In the genomic region with DNA sequence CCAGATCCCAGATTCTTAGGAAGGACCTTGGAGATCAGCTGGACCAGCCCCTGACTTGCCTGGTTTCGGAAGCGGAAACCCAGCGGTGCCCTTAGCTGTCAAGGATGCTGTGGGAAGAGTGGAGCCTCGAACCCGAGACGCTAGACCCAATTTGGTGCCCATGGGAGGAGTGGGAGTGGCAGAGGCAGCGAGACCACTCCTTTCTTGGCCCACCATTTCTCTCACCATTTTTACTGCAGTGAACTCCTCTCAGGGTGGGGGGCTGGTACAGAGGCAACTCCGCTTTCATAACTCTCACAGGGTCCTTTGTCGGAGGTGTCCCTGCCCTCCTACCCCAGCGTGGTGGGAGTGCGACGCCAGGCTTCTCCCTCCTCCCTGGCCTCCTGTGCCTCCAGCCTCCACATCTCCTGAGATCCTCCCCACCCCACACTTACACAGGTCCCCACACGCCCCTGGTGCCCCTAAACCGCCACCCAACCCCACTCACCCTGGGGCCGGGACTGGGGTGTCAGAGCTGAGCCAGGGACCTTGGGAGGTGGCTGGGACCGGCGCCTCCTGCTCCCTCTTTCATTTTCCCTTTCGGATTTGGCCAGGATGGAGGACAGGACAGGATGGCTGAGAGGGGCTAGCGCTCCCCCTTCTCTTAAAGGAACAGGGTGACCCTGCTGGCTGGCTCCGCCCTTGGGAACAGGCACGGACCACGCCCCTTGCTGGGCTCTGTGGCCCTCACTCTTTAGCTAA, we compare ENCODE assay signal across 7 cellular contexts. TPM values are rescaled to one million over a fixed set of nuclear protein-coding genes. Genes with fewer than 3 reads are reported as not detected.
DNase-seq lines count a peak whose midpoint lies in the region; ATAC-seq and TF ChIP-seq lines count a peak whose summit lies in the region.

A gene with protein sequence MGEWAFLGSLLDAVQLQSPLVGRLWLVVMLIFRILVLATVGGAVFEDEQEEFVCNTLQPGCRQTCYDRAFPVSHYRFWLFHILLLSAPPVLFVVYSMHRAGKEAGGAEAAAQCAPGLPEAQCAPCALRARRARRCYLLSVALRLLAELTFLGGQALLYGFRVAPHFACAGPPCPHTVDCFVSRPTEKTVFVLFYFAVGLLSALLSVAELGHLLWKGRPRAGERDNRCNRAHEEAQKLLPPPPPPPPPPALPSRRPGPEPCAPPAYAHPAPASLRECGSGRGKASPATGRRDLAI (minus strand): TSS at position 617 of the 741 bp plus-strand sequence. CDS start 922 bp downstream, outside the sequence.

- H3K4me3 ChIP-seq in iPS-11a (ENCODE audit: low read depth, low read length), result peak within 1 kb of the TSS; percentile 37
- H3K4me3 ChIP-seq in spleen, result peak within 1 kb of the TSS; percentile 10 to 78 (median 56)

- H3K9me3 Mint-ChIP-seq in activated T-helper 1 cell treated with anti-CD3 and anti-CD28 coated beads, Interleukin-12 subunit alpha, Interleukin-12 subunit beta, Interleukin-2, Interleukin-4 antibody, amounts not matched to agents 30 ng/mL and 10 ng/mL and 1 ng/mL, durations not matched to agents 14 hours and 24 hours and 36 hours, result no peaks in the 10 kb centered on the region

- intact Hi-C loops in activated T-helper 1 cell treated with anti-CD3 and anti-CD28 coated beads, Interleukin-12 subunit alpha, Interleukin-12 subunit beta, Interleukin-2, Interleukin-4 antibody, amounts not matched to agents 30 ng/mL and 10 ng/mL and 1 ng/mL, durations not matched to agents 14 hours and 24 hours and 36 hours (cut with micrococcal nuclease), result no loop called here
- intact Hi-C loops in spleen (cut with DNase I; ENCODE audit: low total_unique reads), result loop anchor here (5.0 kb wide), 1 partner anchor 53 kb away; the partner anchor contains the start of gene TOP2A

- peaks cover 5% of the 10 kb centered on the region for H3K4me1 Mint-ChIP-seq in activated T-helper 1 cell treated with anti-CD3 and anti-CD28 coated beads, Interleukin-12 subunit alpha, Interleukin-12 subunit beta, Interleukin-2, Interleukin-4 antibody, amounts not matched to agents 30 ng/mL and 10 ng/mL and 1 ng/mL, durations not matched to agents 14 hours and 24 hours and 36 hours (ENCODE audit: low read depth)

- WGBS in spleen, 5 donors, result 46 to 70% (median 67%) methylated on average over 20 to 22 of the region's 22 CpGs

- H3K4me1 ChIP-seq in spleen, result peaks cover 4 to 38% (median 19%) of the 10 kb centered on the region in 6 donors

- TF ChIP-seq POLR2A in spleen (IDR thresholded peaks at IDR 0.05), result no peak

- no peaks in the 10 kb centered on the region for H3K36me3 Mint-ChIP-seq in activated T-helper 1 cell treated with anti-CD3 and anti-CD28 coated beads, Interleukin-12 subunit alpha, Interleukin-12 subunit beta, Interleukin-2, Interleukin-4 antibody, amounts not matched to agents 30 ng/mL and 10 ng/mL and 1 ng/mL, durations not matched to agents 14 hours and 24 hours and 36 hours (ENCODE audit: low read depth)

- no peak within 1 kb of the TSS for H3K27ac Mint-ChIP-seq in activated T-helper 1 cell treated with anti-CD3 and anti-CD28 coated beads, Interleukin-12 subunit alpha, Interleukin-12 subunit beta, Interleukin-2, Interleukin-4 antibody, amounts not matched to agents 30 ng/mL and 10 ng/mL and 1 ng/mL, durations not matched to agents 14 hours and 24 hours and 36 hours

- H3K27ac ChIP-seq in spleen, result peak within 1 kb of the TSS; percentile 66 to 84 (median 78)

- H3K4me3 Mint-ChIP-seq in activated T-helper 1 cell treated with anti-CD3 and anti-CD28 coated beads, Interleukin-12 subunit alpha, Interleukin-12 subunit beta, Interleukin-2, Interleukin-4 antibody, amounts not matched to agents 30 ng/mL and 10 ng/mL and 1 ng/mL, durations not matched to agents 14 hours and 24 hours and 36 hours, result peak within 1 kb of the TSS; percentile 78

- H3K27me3 Mint-ChIP-seq in activated T-helper 1 cell treated with anti-CD3 and anti-CD28 coated beads, Interleukin-12 subunit alpha, Interleukin-12 subunit beta, Interleukin-2, Interleukin-4 antibody, amounts not matched to agents 30 ng/mL and 10 ng/mL and 1 ng/mL, durations not matched to agents 14 hours and 24 hours and 36 hours (ENCODE audit: insufficient read depth), result peaks cover 1% of the 10 kb centered on the region

- ATAC-seq in GM18520 (IDR thresholded peaks at IDR 0.05; ENCODE audit: unreplicated experiment), result no peak
- no peak for ATAC-seq in HG03442 (IDR thresholded peaks at IDR 0.05; ENCODE audit: unreplicated experiment)

- peaks cover 0 to 40% (median 6%) of the 10 kb centered on the region in 7 donors for H3K27me3 ChIP-seq in spleen (replicated peaks in 1 of 7)

- DNase-seq in GM20000 (ENCODE audit: low spot score) (peak; percentile 18), spleen (peak; percentile 79), LoVo (ENCODE audit: low spot score) (no peak)
- DNase-seq in activated T-helper 1 cell treated with anti-CD3 and anti-CD28 coated beads, Interleukin-12 subunit alpha, Interleukin-12 subunit beta, Interleukin-2, Interleukin-4 antibody, amounts not matched to agents 30 ng/mL and 10 ng/mL and 1 ng/mL, durations not matched to agents 14 hours and 24 hours and 36 hours (ENCODE audit: low spot score), result no peak

- TF ChIP-seq CTCF in GM20000 (IDR thresholded peaks at IDR 0.05; ENCODE audit: extremely low read depth, missing control alignments) (no peak), spleen (IDR thresholded peaks at IDR 0.05 in 8 of 11, conservative IDR thresholded peaks at IDR 0.05 in 3 of 11) (no peak)

- no peaks in the 10 kb centered on the region for H3K36me3 ChIP-seq in spleen

- no peaks in the 10 kb centered on the region for H3K9me3 ChIP-seq in spleen

RNA-seq across cellular contexts. Expression of the gene that starts here (rescaled TPM):
- total RNA-seq in activated T-helper 1 cell treated with anti-CD3 and anti-CD28 coated beads, Interleukin-12 subunit alpha, Interleukin-12 subunit beta, Interleukin-2, Interleukin-4 antibody, amounts not matched to agents 30 ng/mL and 10 ng/mL and 1 ng/mL, durations not matched to agents 14 hours and 24 hours and 36 hours, result 0.44 and 0.56 TPM in 2 replicates
- 10 to 100 TPM in 4 of 7 donors, 1 to 10 TPM in 3; 7.3 to 15.0 (median 10.4) TPM for total RNA-seq in spleen
- polyA plus RNA-seq in spleen, result 1 to 10 TPM in 1 of 3 donors, under 1 TPM in 2; 0.20 to 1.1 (median 0.33) TPM

Comparison
In these comparisons a context has a peak if more than half of its experiments do, and no peak if none do; other contexts are left out.
1. DNase-seq: peak in GM20000 (single experiment) and spleen (single experiment); none in activated T-helper 1 cell treated with anti-CD3 and anti-CD28 coated beads, Interleukin-12 subunit alpha, Interleukin-12 subunit beta, Interleukin-2, Interleukin-4 antibody, amounts not matched to agents 30 ng/mL and 10 ng/mL and 1 ng/mL, durations not matched to agents 14 hours and 24 hours and 36 hours (single experiment) and LoVo (single experiment).